In the genomic region with DNA sequence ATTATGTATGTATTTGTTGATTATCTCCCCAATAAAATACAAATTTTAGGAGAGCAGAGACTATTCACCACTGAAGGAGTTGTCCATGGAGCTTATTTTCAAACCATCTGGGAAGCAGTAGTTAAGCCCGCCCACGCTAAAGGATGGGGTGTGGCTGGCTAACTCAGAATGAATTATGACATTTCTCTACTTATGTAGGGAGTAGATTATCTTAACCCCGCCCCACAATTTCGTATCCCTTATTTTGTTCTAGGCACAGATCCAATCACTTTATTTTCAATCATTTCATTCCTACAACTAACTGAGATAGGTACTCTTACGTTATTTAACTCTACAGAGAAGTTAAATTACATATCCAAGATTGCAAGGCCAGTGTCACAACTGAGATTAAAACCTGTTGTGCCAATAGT, we compare ENCODE assay signal across 1 cellular context.
TF ChIP-seq lines count a peak whose summit lies in the region.

No MANE protein-coding gene starts in this region.

TF ChIP-seq in K562, 482 proteins besides CTCF, POLR2A, EP300 and RAD21 (continued from another document and continues in another):
- TF ChIP-seq, protein P1, sequence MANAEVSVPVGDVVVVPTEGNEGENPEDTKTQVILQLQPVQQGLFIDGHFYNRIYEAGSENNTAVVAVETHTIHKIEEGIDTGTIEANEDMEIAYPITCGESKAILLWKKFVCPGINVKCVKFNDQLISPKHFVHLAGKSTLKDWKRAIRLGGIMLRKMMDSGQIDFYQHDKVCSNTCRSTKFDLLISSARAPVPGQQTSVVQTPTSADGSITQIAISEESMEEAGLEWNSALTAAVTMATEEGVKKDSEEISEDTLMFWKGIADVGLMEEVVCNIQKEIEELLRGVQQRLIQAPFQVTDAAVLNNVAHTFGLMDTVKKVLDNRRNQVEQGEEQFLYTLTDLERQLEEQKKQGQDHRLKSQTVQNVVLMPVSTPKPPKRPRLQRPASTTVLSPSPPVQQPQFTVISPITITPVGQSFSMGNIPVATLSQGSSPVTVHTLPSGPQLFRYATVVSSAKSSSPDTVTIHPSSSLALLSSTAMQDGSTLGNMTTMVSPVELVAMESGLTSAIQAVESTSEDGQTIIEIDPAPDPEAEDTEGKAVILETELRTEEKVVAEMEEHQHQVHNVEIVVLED (CRISPR knock-in tag; IDR thresholded peaks at IDR 0.05) = no peak
- TF ChIP-seq SAFB (IDR thresholded peaks at IDR 0.05; ENCODE audit: borderline replicate concordance, low read depth, low read length) = no peak
- no peak for TF ChIP-seq ZNF57 (CRISPR knock-in tag; IDR thresholded peaks at IDR 0.05)
- TF ChIP-seq PRMT5 (CRISPR knock-in tag; IDR thresholded peaks at IDR 0.05) = no peak
- TF ChIP-seq PBX2 (CRISPR knock-in tag; IDR thresholded peaks at IDR 0.05; ENCODE audit: low read depth) = peak; percentile 68
- TF ChIP-seq PBX2 (tag; conservative IDR thresholded peaks at IDR 0.05; ENCODE audit: low read depth) = peak; percentile 95
- no peak for TF ChIP-seq CAMTA2 (CRISPR knock-in tag; conservative IDR thresholded peaks at IDR 0.05)
- peak; percentile 66 for TF ChIP-seq STAT5A (IDR thresholded peaks at IDR 0.05; ENCODE audit: borderline replicate concordance, low read length)
- peak; percentile 82 for TF ChIP-seq ARID1B (IDR thresholded peaks at IDR 0.05)
- TF ChIP-seq ZNF717 (CRISPR knock-in tag; IDR thresholded peaks at IDR 0.05) = no peak
- TF ChIP-seq CC2D1A (IDR thresholded peaks at IDR 0.05) = no peak
- no peak for TF ChIP-seq ZBTB9 (CRISPR knock-in tag; IDR thresholded peaks at IDR 0.05)
- TF ChIP-seq TCF3 (CRISPR knock-in tag; IDR thresholded peaks at IDR 0.05) = peak; percentile 76
- no peak for TF ChIP-seq NFE2L1 (tag; IDR thresholded peaks at IDR 0.05; ENCODE audit: borderline replicate concordance, low read depth)
- TF ChIP-seq, protein P2, sequence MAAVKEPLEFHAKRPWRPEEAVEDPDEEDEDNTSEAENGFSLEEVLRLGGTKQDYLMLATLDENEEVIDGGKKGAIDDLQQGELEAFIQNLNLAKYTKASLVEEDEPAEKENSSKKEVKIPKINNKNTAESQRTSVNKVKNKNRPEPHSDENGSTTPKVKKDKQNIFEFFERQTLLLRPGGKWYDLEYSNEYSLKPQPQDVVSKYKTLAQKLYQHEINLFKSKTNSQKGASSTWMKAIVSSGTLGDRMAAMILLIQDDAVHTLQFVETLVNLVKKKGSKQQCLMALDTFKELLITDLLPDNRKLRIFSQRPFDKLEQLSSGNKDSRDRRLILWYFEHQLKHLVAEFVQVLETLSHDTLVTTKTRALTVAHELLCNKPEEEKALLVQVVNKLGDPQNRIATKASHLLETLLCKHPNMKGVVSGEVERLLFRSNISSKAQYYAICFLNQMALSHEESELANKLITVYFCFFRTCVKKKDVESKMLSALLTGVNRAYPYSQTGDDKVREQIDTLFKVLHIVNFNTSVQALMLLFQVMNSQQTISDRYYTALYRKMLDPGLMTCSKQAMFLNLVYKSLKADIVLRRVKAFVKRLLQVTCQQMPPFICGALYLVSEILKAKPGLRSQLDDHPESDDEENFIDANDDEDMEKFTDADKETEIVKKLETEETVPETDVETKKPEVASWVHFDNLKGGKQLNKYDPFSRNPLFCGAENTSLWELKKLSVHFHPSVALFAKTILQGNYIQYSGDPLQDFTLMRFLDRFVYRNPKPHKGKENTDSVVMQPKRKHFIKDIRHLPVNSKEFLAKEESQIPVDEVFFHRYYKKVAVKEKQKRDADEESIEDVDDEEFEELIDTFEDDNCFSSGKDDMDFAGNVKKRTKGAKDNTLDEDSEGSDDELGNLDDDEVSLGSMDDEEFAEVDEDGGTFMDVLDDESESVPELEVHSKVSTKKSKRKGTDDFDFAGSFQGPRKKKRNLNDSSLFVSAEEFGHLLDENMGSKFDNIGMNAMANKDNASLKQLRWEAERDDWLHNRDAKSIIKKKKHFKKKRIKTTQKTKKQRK (IDR thresholded peaks at IDR 0.05; ENCODE audit: borderline replicate concordance, low read depth, low read length) = no peak
- TF ChIP-seq CREM (IDR thresholded peaks at IDR 0.05; ENCODE audit: low read depth) = peak; percentile 38
- no peak for TF ChIP-seq IRF9 (tag; IDR thresholded peaks at IDR 0.05)
- TF ChIP-seq DPF2 (IDR thresholded peaks at IDR 0.05) = peak; percentile 57; the same call in 1 of the 2 replicates
- TF ChIP-seq FOXJ3 (CRISPR knock-in tag; IDR thresholded peaks at IDR 0.05) = no peak
- TF ChIP-seq CBX3 (IDR thresholded peaks at IDR 0.05; ENCODE audit: borderline replicate concordance in 1 of 2, low read length in 2 of 2) = no peak
- no peak for TF ChIP-seq SNRNP70 (optimal IDR thresholded peaks at IDR 0.05; ENCODE audit: low read depth, low read length)
- no peak for TF ChIP-seq MYNN (IDR thresholded peaks at IDR 0.05)
- no peak for TF ChIP-seq MYNN (CRISPR knock-in tag; IDR thresholded peaks at IDR 0.05)
- TF ChIP-seq ARID2 (IDR thresholded peaks at IDR 0.05) = no peak
- TF ChIP-seq TBP (optimal IDR thresholded peaks at IDR 0.05; ENCODE audit: low read depth, low read length) = peak; percentile 32
- TF ChIP-seq HNRNPK (IDR thresholded peaks at IDR 0.05; ENCODE audit: low read depth, low read length, poor library complexity, severe bottlenecking) = no peak
- TF ChIP-seq NFRKB (IDR thresholded peaks at IDR 0.05; ENCODE audit: low read depth) = no peak
- no peak for TF ChIP-seq FIP1L1 (IDR thresholded peaks at IDR 0.05; ENCODE audit: low read depth, low read length, poor library complexity, severe bottlenecking)
- TF ChIP-seq HNRNPUL1 (IDR thresholded peaks at IDR 0.05; ENCODE audit: low read length) = no peak
- no peak for TF ChIP-seq HDAC1 (IDR thresholded peaks at IDR 0.05)
- TF ChIP-seq TAF9B (IDR thresholded peaks at IDR 0.05; ENCODE audit: partially characterized antibody) = peak; percentile 36
- TF ChIP-seq ZBTB12 (CRISPR knock-in tag; IDR thresholded peaks at IDR 0.05) = no peak
- TF ChIP-seq MBD2 (IDR thresholded peaks at IDR 0.05; ENCODE audit: borderline replicate concordance, low read depth) = 0 out of 2 replicates have a peak, but pooled peaks have one; percentile 17
- TF ChIP-seq, protein P3, sequence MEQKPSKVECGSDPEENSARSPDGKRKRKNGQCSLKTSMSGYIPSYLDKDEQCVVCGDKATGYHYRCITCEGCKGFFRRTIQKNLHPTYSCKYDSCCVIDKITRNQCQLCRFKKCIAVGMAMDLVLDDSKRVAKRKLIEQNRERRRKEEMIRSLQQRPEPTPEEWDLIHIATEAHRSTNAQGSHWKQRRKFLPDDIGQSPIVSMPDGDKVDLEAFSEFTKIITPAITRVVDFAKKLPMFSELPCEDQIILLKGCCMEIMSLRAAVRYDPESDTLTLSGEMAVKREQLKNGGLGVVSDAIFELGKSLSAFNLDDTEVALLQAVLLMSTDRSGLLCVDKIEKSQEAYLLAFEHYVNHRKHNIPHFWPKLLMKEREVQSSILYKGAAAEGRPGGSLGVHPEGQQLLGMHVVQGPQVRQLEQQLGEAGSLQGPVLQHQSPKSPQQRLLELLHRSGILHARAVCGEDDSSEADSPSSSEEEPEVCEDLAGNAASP (IDR thresholded peaks at IDR 0.05) = no peak
- TF ChIP-seq BCL6 (CRISPR knock-in tag; IDR thresholded peaks at IDR 0.05) = no peak
- peak; percentile 27 to 30; a peak in 1 of 4 replicates for TF ChIP-seq KDM1A (IDR thresholded peaks at IDR 0.05)
- no peak for TF ChIP-seq MLX (CRISPR knock-in tag; conservative IDR thresholded peaks at IDR 0.05)
- no peak for TF ChIP-seq HSF4 (CRISPR knock-in tag; IDR thresholded peaks at IDR 0.05; ENCODE audit: borderline replicate concordance)
- 0 out of 2 replicates have a peak, but pooled peaks have one; percentile 37 for TF ChIP-seq MTA2 (IDR thresholded peaks at IDR 0.05; ENCODE audit: low read depth)
- peak; percentile 73; the same call in 1 of the 2 replicates for TF ChIP-seq POLR2AphosphoS5 (IDR thresholded peaks at IDR 0.05; ENCODE audit: control insufficient read depth, insufficient read depth, low read depth, low read length)
- peak; percentile 67 for TF ChIP-seq FOXM1 (IDR thresholded peaks at IDR 0.05; ENCODE audit: low read depth)
- TF ChIP-seq FOXM1 (CRISPR knock-in tag; IDR thresholded peaks at IDR 0.05; ENCODE audit: low read depth) = no peak
- TF ChIP-seq, protein P4, sequence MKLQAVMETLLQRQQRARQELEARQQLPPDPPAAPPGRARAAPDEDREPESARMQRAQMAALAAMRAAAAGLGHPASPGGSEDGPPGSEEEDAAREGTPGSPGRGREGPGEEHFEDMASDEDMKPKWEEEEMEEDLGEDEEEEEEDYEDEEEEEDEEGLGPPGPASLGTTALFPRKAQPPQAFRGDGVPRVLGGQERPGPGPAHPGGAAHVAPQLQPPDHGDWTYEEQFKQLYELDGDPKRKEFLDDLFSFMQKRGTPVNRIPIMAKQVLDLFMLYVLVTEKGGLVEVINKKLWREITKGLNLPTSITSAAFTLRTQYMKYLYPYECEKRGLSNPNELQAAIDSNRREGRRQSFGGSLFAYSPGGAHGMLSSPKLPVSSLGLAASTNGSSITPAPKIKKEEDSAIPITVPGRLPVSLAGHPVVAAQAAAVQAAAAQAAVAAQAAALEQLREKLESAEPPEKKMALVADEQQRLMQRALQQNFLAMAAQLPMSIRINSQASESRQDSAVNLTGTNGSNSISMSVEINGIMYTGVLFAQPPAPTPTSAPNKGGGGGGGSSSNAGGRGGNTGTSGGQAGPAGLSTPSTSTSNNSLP (IDR thresholded peaks at IDR 0.05; ENCODE audit: borderline replicate concordance, low read depth, low read length) = 0 out of 2 replicates have a peak, but pooled peaks have one; percentile 39
- TF ChIP-seq PURB (CRISPR knock-in tag; IDR thresholded peaks at IDR 0.05; ENCODE audit: low read depth) = no peak
- no peak for TF ChIP-seq CEBPB (tag; IDR thresholded peaks at IDR 0.05)
- TF ChIP-seq FOS (IDR thresholded peaks at IDR 0.05; ENCODE audit: extremely low read depth, insufficient read length) = no peak
- TF ChIP-seq MEF2D (tag; conservative IDR thresholded peaks at IDR 0.05; ENCODE audit: low read depth) = no peak
- no peak for TF ChIP-seq HDAC2 (IDR thresholded peaks at IDR 0.05)
- TF ChIP-seq, protein P5, sequence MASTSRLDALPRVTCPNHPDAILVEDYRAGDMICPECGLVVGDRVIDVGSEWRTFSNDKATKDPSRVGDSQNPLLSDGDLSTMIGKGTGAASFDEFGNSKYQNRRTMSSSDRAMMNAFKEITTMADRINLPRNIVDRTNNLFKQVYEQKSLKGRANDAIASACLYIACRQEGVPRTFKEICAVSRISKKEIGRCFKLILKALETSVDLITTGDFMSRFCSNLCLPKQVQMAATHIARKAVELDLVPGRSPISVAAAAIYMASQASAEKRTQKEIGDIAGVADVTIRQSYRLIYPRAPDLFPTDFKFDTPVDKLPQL (IDR thresholded peaks at IDR 0.05; ENCODE audit: extremely low read depth, insufficient read length) = no peak
- no peak for TF ChIP-seq ETS2 (tag; IDR thresholded peaks at IDR 0.05; ENCODE audit: borderline replicate concordance, poor library complexity, severe bottlenecking)
- no peak for TF ChIP-seq JUNB (CRISPR knock-in tag; conservative IDR thresholded peaks at IDR 0.05)
- TF ChIP-seq BRD9 (IDR thresholded peaks at IDR 0.05; ENCODE audit: low read depth, partially characterized antibody) = no peak
- TF ChIP-seq RBM25 (IDR thresholded peaks at IDR 0.05; ENCODE audit: low read depth, low read length, severe bottlenecking) = no peak
